ENCODE assay signal across 16 cellular contexts in genomic region chr12:89636776-89637160, GRCh38.
DNase-seq lines count a peak whose midpoint lies in the region; ATAC-seq, FAIRE-seq and TF ChIP-seq lines count a peak whose summit lies in the region.
"Had no signal": no experiment of that assay in that cellular context is flagged by ENCODE, and none has a peak within 500 bp of the region (broad histone marks: within the 10 kb centered on the region; RNA-seq: fewer than 3 reads in every experiment).

No MANE protein-coding gene starts in this region.

- H3K36me3 ChIP-seq in CD4-positive, CD25-positive, alpha-beta regulatory T cell (ENCODE audit: control insufficient read depth, insufficient read depth, low read length): peaks cover 54% of the 10 kb centered on the region
- H3K36me3 ChIP-seq in astrocyte (ENCODE audit: insufficient read depth, low read length) (peaks cover 4% of the 10 kb centered on the region), tibial nerve (peaks cover 0 to 22% (median 0%) of the 10 kb centered on the region in 3 donors)

- no peak overlapping the region for H3K4me3 Mint-ChIP-seq in CD4-positive, CD25-positive, alpha-beta regulatory T cell
- no peak overlapping the region for H3K4me3 Mint-ChIP-seq in astrocyte (ENCODE audit: unreplicated experiment)
- no peak overlapping the region for H3K4me3 Mint-ChIP-seq in memory B cell
- H3K4me3 Mint-ChIP-seq: activated naive CD8-positive, alpha-beta T cell treated with anti-CD3 and anti-CD28 coated beads, Interleukin-2, amount 10 ng/mL, durations not matched to agents 7 days and 5 days; neural crest cell had no signal

- DNase-seq in CD4-positive, CD25-positive, alpha-beta regulatory T cell: no peak
- DNase-seq in HCEC 1CT (peak; percentile 45), astrocyte (ENCODE audit: low read depth) (no peak), memory B cell (ENCODE audit: low spot score in 2 of 2) (no peak), tibial nerve (ENCODE audit: low spot score in 2 of 2) (no peak), LoVo (ENCODE audit: low spot score) (no peak), AML-193 (lab: John Stamatoyannopoulos, UW) (no peak)
- DNase-seq: activated naive CD8-positive, alpha-beta T cell treated with anti-CD3 and anti-CD28 coated beads, Interleukin-2, amount 10 ng/mL, durations not matched to agents 7 days and 5 days; caudate nucleus; DMS153; hypothalamus; NCI-H187 treated with DMSO at 0.1 percent for 48 hours; NCI-H446 treated with DMSO at 0.1 percent for 48 hours had no signal

- FAIRE-seq in astrocyte (lab: Jason Lieb, UNC): no peak

- H3K4me2 ChIP-seq in astrocyte (ENCODE audit: low read length): peak overlapping the region; percentile 26
- H3K4me2 ChIP-seq: BLaER1 had no signal

- no peak overlapping the region for H2AFZ ChIP-seq in astrocyte (ENCODE audit: low read depth, low read length)

- no peaks in the 10 kb centered on the region for H3K9me3 ChIP-seq in CD4-positive, CD25-positive, alpha-beta regulatory T cell (ENCODE audit: control insufficient read depth in 2 of 2, low read length in 2 of 2)
- H3K9me3 ChIP-seq in astrocyte (ENCODE audit: insufficient read depth, low read depth, low read length) (no peaks in the 10 kb centered on the region), tibial nerve (no peaks in the 10 kb centered on the region)
- H3K9me3 ChIP-seq: BLaER1 had no signal

- ATAC-seq in CD4-positive, CD25-positive, alpha-beta regulatory T cell (ENCODE audit: low read depth in 2 of 2): no peak
- no peak for ATAC-seq in memory B cell (ENCODE audit: low read depth)
- ATAC-seq in GM18907 (IDR thresholded peaks at IDR 0.05; ENCODE audit: unreplicated experiment): no peak

- peaks cover 0 to 1% (median 0%) of the 10 kb centered on the region in 7 donors for H3K9me3 Mint-ChIP-seq in CD4-positive, CD25-positive, alpha-beta regulatory T cell
- H3K9me3 Mint-ChIP-seq in astrocyte (ENCODE audit: unreplicated experiment): no peaks in the 10 kb centered on the region
- H3K9me3 Mint-ChIP-seq in memory B cell: no peaks in the 10 kb centered on the region
- H3K9me3 Mint-ChIP-seq: neural crest cell had no signal

- H3K4me1 ChIP-seq in CD4-positive, CD25-positive, alpha-beta regulatory T cell (ENCODE audit: control insufficient read depth, insufficient read depth, low read length, poor library complexity, severe bottlenecking): no peaks in the 10 kb centered on the region
- H3K4me1 ChIP-seq in astrocyte (ENCODE audit: insufficient read depth, low read length): peaks cover 6% of the 10 kb centered on the region
- no peaks in the 10 kb centered on the region for H3K4me1 ChIP-seq in tibial nerve
- H3K4me1 ChIP-seq: BLaER1 had no signal

- H3K27me3 ChIP-seq in CD4-positive, CD25-positive, alpha-beta regulatory T cell (ENCODE audit: control insufficient read depth, insufficient read depth, low read length): no peaks in the 10 kb centered on the region
- H3K27me3 ChIP-seq in astrocyte (ENCODE audit: insufficient read depth, low read length) (no peaks in the 10 kb centered on the region), tibial nerve (no peaks in the 10 kb centered on the region)
- H3K27me3 ChIP-seq: BLaER1 had no signal

- peaks cover 32% of the 10 kb centered on the region for H3K36me3 Mint-ChIP-seq in CD4-positive, CD25-positive, alpha-beta regulatory T cell
- peaks cover 5% of the 10 kb centered on the region for H3K36me3 Mint-ChIP-seq in astrocyte (ENCODE audit: low read depth, unreplicated experiment)
- H3K36me3 Mint-ChIP-seq in memory B cell: peaks cover 30% of the 10 kb centered on the region

- H3K27ac Mint-ChIP-seq in CD4-positive, CD25-positive, alpha-beta regulatory T cell: no peak overlapping the region
- H3K27ac Mint-ChIP-seq in astrocyte (ENCODE audit: unreplicated experiment): peak overlapping the region; percentile 13
- peak overlapping the region; percentile 77 for H3K27ac Mint-ChIP-seq in memory B cell
- H3K27ac Mint-ChIP-seq: activated naive CD8-positive, alpha-beta T cell treated with anti-CD3 and anti-CD28 coated beads, Interleukin-2, amount 10 ng/mL, durations not matched to agents 7 days and 5 days had no signal

- peaks cover 17 to 29% (median 23%) of the 10 kb centered on the region in 4 donors for H3K4me1 Mint-ChIP-seq in CD4-positive, CD25-positive, alpha-beta regulatory T cell
- peaks cover 14% of the 10 kb centered on the region for H3K4me1 Mint-ChIP-seq in astrocyte (ENCODE audit: low read depth, unreplicated experiment)
- peaks cover 19% of the 10 kb centered on the region for H3K4me1 Mint-ChIP-seq in memory B cell
- H3K4me1 Mint-ChIP-seq: activated naive CD8-positive, alpha-beta T cell treated with anti-CD3 and anti-CD28 coated beads, Interleukin-2, amount 10 ng/mL, durations not matched to agents 7 days and 5 days; neural crest cell had no signal

- no peaks in the 10 kb centered on the region for H3K27me3 Mint-ChIP-seq in CD4-positive, CD25-positive, alpha-beta regulatory T cell
- no peaks in the 10 kb centered on the region for H3K27me3 Mint-ChIP-seq in astrocyte (ENCODE audit: low read depth, unreplicated experiment)
- no peaks in the 10 kb centered on the region for H3K27me3 Mint-ChIP-seq in memory B cell
- H3K27me3 Mint-ChIP-seq: activated naive CD8-positive, alpha-beta T cell treated with anti-CD3 and anti-CD28 coated beads, Interleukin-2, amount 10 ng/mL, durations not matched to agents 7 days and 5 days had no signal

- no peak for TF ChIP-seq EP300 in tibial nerve (IDR thresholded peaks at IDR 0.05)

- peak overlapping the region; percentile 6 for H3K9ac ChIP-seq in astrocyte (ENCODE audit: low read length)
- H3K9ac ChIP-seq: BLaER1 had no signal

- H3K4me3 ChIP-seq in CD4-positive, CD25-positive, alpha-beta regulatory T cell (ENCODE audit: low read depth, low read length): peak overlapping the region; percentile 5
- H3K4me3 ChIP-seq in astrocyte (ENCODE audit: insufficient read depth, low read depth, low read length) (no peak overlapping the region), tibial nerve (no peak overlapping the region)
- H3K4me3 ChIP-seq: BLaER1 had no signal

- TF ChIP-seq POLR2A in tibial nerve (IDR thresholded peaks at IDR 0.05): no peak

- no peak overlapping the region for H3K27ac ChIP-seq in CD4-positive, CD25-positive, alpha-beta regulatory T cell (ENCODE audit: insufficient read depth, low read length, poor library complexity, severe bottlenecking)
- peak overlapping the region; percentile 45 for H3K27ac ChIP-seq in astrocyte (ENCODE audit: low read depth, low read length)
- no peak overlapping the region for H3K27ac ChIP-seq in tibial nerve
- H3K27ac ChIP-seq: BLaER1 had no signal

- WGBS in tibial nerve, 2 donors: 97 to 100% methylated on average over 1 of the region's 1 CpG

- no peaks in the 10 kb centered on the region for H4K20me1 ChIP-seq in astrocyte (ENCODE audit: insufficient read depth, low read length)
- H4K20me1 ChIP-seq: BLaER1 had no signal

- TF ChIP-seq CTCF in astrocyte (IDR thresholded peaks at IDR 0.05; ENCODE audit: insufficient read depth, low read depth, low read length) (no peak), tibial nerve (IDR thresholded peaks at IDR 0.05) (no peak)

- no peaks in the 10 kb centered on the region for H3K79me2 ChIP-seq in astrocyte (ENCODE audit: insufficient read depth, low read length)

Comparison
In these comparisons a context has a peak if more than half of its experiments do, and no peak if none do; other contexts are left out.
1. H3K27ac Mint-ChIP-seq: peak in astrocyte (single experiment) and memory B cell (single experiment); none in CD4-positive, CD25-positive, alpha-beta regulatory T cell (0 of 3).